ENCODE assay signal across 8 cellular contexts in the genomic region with DNA sequence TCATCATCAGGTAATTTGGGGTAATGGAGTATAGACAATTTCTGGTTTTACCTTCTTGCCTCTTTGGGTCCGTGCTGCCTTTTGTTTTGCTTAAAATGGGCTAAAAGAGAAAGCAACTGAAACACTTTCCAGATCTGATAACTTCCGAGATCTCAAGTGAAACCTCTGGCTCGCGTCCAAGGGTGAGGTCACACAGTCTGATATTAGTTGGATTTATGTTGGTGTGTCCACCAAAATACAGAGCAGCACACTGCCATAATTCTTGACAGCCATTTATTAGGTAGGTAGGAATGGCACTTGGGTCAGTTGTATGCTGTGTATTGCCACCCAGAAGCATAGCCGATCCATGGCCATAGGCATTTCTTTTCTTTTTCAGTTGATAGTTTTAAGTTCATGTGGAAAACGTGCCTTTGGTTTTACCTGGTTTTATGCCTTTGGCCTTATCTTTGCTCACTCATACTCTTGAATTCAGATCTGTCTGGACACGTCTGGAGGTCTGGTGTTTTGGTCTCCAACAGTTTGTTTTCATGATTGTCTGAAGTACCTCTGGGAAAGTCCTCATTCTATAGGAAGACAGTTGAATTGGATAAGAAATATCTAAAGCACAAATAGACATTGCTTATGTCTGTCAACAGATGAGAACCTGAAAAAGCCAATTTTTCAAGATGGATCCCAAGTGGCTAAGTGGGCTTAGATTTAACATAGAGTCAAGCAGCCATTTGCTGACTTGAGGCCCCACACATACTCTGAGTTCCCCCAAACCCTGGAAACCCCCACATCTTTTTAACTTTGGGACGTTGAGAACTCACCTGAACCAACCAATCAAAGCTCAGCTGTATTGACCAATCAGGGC.
DNase-seq lines count a peak whose midpoint lies in the region; ATAC-seq, FAIRE-seq and TF ChIP-seq lines count a peak whose summit lies in the region.

No MANE protein-coding gene starts in this region.

- no peak for TF ChIP-seq CTCF in LNCaP clone FGC (IDR thresholded peaks at IDR 0.05; ENCODE audit: control insufficient read depth, extremely low read depth, insufficient read depth)

- no peaks in the 10 kb centered on the region for H3K9me3 ChIP-seq in subcutaneous abdominal adipose tissue (ENCODE audit: control insufficient read depth in 5 of 5, low read length in 5 of 5)

- H3K9me3 Mint-ChIP-seq in activated T-cell treated with anti-CD3 and anti-CD28 coated beads, Interleukin-2, amount 50 U/mL, for 4 hours, result no peaks in the 10 kb centered on the region

- no peaks in the 10 kb centered on the region for H3K27me3 ChIP-seq in subcutaneous abdominal adipose tissue (ENCODE audit: control insufficient read depth in 5 of 5, insufficient read depth in 4 of 5, low read length in 5 of 5)

- H3K27ac ChIP-seq in subcutaneous abdominal adipose tissue (ENCODE audit: low read depth, low read length), result no peak overlapping the region

- H3K36me3 Mint-ChIP-seq in activated T-cell treated with anti-CD3 and anti-CD28 coated beads, Interleukin-2, amount 50 U/mL, for 4 hours (ENCODE audit: insufficient read depth), result no peaks in the 10 kb centered on the region

- H3K9ac ChIP-seq in subcutaneous abdominal adipose tissue (ENCODE audit: low read length in 5 of 5), result no peak overlapping the region

- peak overlapping the region; percentile 10 for H3K4me3 Mint-ChIP-seq in activated T-cell treated with anti-CD3 and anti-CD28 coated beads, Interleukin-2, amount 50 U/mL, for 4 hours

- no peaks in the 10 kb centered on the region for H3K36me3 ChIP-seq in subcutaneous abdominal adipose tissue (ENCODE audit: control insufficient read depth in 5 of 5, insufficient read depth in 5 of 5, low read length in 5 of 5)

- peaks cover 9% of the 10 kb centered on the region for H3K4me1 Mint-ChIP-seq in activated T-cell treated with anti-CD3 and anti-CD28 coated beads, Interleukin-2, amount 50 U/mL, for 4 hours (ENCODE audit: low read depth)

- no peaks in the 10 kb centered on the region for H3K27me3 Mint-ChIP-seq in activated T-cell treated with anti-CD3 and anti-CD28 coated beads, Interleukin-2, amount 50 U/mL, for 4 hours (ENCODE audit: low read depth)

- peaks cover 0 to 17% (median 12%) of the 10 kb centered on the region in 5 donors for H3K4me1 ChIP-seq in subcutaneous abdominal adipose tissue (ENCODE audit: control insufficient read depth in 5 of 5, insufficient read depth in 5 of 5, low read length in 5 of 5)

- no peak for ATAC-seq in activated T-cell treated with anti-CD3 and anti-CD28 coated beads, Interleukin-2, amount 50 U/mL, for 4 hours
- no peak for ATAC-seq in GM19328 (IDR thresholded peaks at IDR 0.05; ENCODE audit: unreplicated experiment)

- DNase-seq in A172 (ENCODE audit: low spot score), result peak; percentile 76
- DNase-seq in LNCaP clone FGC (ENCODE audit: low read depth), result peak; percentile 37
- peak; percentile 8 for DNase-seq in activated T-cell treated with anti-CD3 and anti-CD28 coated beads, Interleukin-2, amount 50 U/mL, for 4 hours
- no peak for DNase-seq in UCSD-AML1 (lab: John Stamatoyannopoulos, UW; ENCODE audit: unreplicated experiment)
- no peak for DNase-seq in NCI-H1694 (lab: John Stamatoyannopoulos, UW)

- H3K4me3 ChIP-seq in LNCaP clone FGC (ENCODE audit: low read depth, low read length) (no peak overlapping the region), subcutaneous abdominal adipose tissue (ENCODE audit: low read depth in 1 of 5, low read length in 5 of 5) (peak overlapping the region; percentile 17 to 56 (median 40))

- FAIRE-seq in islet of Langerhans (lab: Jason Lieb, UNC), result peak; percentile 43

Comparison
In these comparisons a context has a peak if more than half of its experiments do, and no peak if none do; other contexts are left out.
1. DNase-seq: peak in A172 (single experiment), LNCaP clone FGC (single experiment) and activated T-cell treated with anti-CD3 and anti-CD28 coated beads, Interleukin-2, amount 50 U/mL, for 4 hours (single experiment); none in UCSD-AML1 (single experiment) and NCI-H1694 (single experiment).